12 cellular contexts compared by ENCODE assay signal in the genomic region with DNA sequence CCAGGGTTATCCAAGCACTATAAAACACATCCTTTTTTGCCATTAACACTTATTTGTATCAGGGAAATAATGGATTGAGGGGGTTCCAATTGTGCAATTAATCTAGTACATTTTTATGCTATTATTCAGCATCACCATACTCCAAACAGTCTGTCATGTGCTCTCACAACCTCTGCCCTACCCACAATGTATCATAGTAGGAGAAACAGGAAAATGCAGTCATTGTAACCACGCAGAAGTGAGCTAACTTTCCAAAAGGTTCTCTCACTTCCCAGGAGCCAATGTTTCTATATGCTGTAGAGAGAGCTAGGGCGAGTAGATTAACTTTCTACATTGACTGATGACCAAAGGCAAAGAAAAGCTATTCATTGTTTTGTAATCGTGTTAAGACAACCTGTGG. TPM values are rescaled to one million over a fixed set of nuclear protein-coding genes. Genes with fewer than 3 reads are reported as not detected.
DNase-seq lines count a peak whose midpoint lies in the region; TF ChIP-seq lines count a peak whose summit lies in the region.
"Had no signal": no experiment of that assay in that cellular context is flagged by ENCODE, and none has a peak within 500 bp of the region (broad histone marks: within the 10 kb centered on the region; RNA-seq: fewer than 3 reads in every experiment).

No MANE protein-coding gene starts in this region.

- intact Hi-C loops in left ventricle myocardium inferior (cut with micrococcal nuclease): no loop called here

- H3K9ac ChIP-seq in adipocyte (ENCODE audit: low read length): peak overlapping the region; percentile 73

- peaks cover 70% of the 10 kb centered on the region for H3K4me1 ChIP-seq in adipocyte (ENCODE audit: control insufficient read depth, insufficient read depth, low read length)
- H3K4me1 ChIP-seq in left ventricle myocardium inferior: peaks cover 46% of the 10 kb centered on the region

- no peaks in the 10 kb centered on the region for H3K9me3 ChIP-seq in adipocyte (ENCODE audit: control insufficient read depth, low read length)
- no peaks in the 10 kb centered on the region for H3K9me3 ChIP-seq in left ventricle myocardium inferior (replicated peaks)

- TF ChIP-seq CTCF in fibroblast of pulmonary artery (IDR thresholded peaks at IDR 0.05; ENCODE audit: low read length, missing control alignments) (no peak), retinal pigment epithelial cell (conservative IDR thresholded peaks at IDR 0.05; ENCODE audit: low read depth, low read length) (no peak), left ventricle myocardium inferior (IDR thresholded peaks at IDR 0.05; ENCODE audit: borderline replicate concordance) (no peak)

- peak overlapping the region; percentile 45 for H3K4me3 ChIP-seq in adipocyte (ENCODE audit: low read length)
- no peak overlapping the region for H3K4me3 ChIP-seq in fibroblast of pulmonary artery (replicated peaks; ENCODE audit: low read depth, low read length)
- no peak overlapping the region for H3K4me3 ChIP-seq in retinal pigment epithelial cell (ENCODE audit: low read length)
- H3K4me3 ChIP-seq in left ventricle myocardium inferior: no peak overlapping the region
- H3K4me3 ChIP-seq: skin epidermis had no signal

- H3K27ac ChIP-seq in left ventricle myocardium inferior (replicated peaks): no peak overlapping the region

- DNase-seq in EL (peak; percentile 86), adipocyte (ENCODE audit: low read depth) (peak; percentile 62), fibroblast of pulmonary artery (ENCODE audit: low read depth) (peak; percentile 89), retinal pigment epithelial cell (ENCODE audit: low read depth) (peak; percentile 51), retina (no peak), left ventricle myocardium inferior (no peak), HPDE6-E6E7 (ENCODE audit: extremely low spot score) (no peak), erythroblast (lab: John Stamatoyannopoulos, UW) (no peak)
- DNase-seq: GOT3, NCI-H2107, OCI-M1 had no signal

- H3K36me3 ChIP-seq in adipocyte (ENCODE audit: control insufficient read depth, insufficient read depth, low read length, severe bottlenecking) (peaks cover 66% of the 10 kb centered on the region), left ventricle myocardium inferior (peaks cover 38% of the 10 kb centered on the region)

- H3K27me3 ChIP-seq in adipocyte (replicated peaks; ENCODE audit: control insufficient read depth, insufficient read depth, low read length) (no peaks in the 10 kb centered on the region), left ventricle myocardium inferior (ENCODE audit: low read depth) (no peaks in the 10 kb centered on the region)

- TF ChIP-seq POLR2A in erythroblast (IDR thresholded peaks at IDR 0.05; ENCODE audit: low read length): no peak

RNA-seq across cellular contexts. Expression of a gene that starts 29.8 kb away (rescaled TPM):
- 28.5 TPM for total RNA-seq in left ventricle myocardium inferior

RNA-seq across cellular contexts. Expression of a gene that starts 30.7 kb away (rescaled TPM):
- not detected for total RNA-seq in left ventricle myocardium inferior

Comparison
In these comparisons a context has a peak if more than half of its experiments do, and no peak if none do; other contexts are left out.
1. DNase-seq: peak in EL (single experiment), adipocyte (single experiment), fibroblast of pulmonary artery (single experiment) and retinal pigment epithelial cell (single experiment); none in retina (single experiment), left ventricle myocardium inferior (single experiment), HPDE6-E6E7 (single experiment) and erythroblast (0 of 2).